8 cellular contexts compared by ENCODE assay signal in the genomic region with DNA sequence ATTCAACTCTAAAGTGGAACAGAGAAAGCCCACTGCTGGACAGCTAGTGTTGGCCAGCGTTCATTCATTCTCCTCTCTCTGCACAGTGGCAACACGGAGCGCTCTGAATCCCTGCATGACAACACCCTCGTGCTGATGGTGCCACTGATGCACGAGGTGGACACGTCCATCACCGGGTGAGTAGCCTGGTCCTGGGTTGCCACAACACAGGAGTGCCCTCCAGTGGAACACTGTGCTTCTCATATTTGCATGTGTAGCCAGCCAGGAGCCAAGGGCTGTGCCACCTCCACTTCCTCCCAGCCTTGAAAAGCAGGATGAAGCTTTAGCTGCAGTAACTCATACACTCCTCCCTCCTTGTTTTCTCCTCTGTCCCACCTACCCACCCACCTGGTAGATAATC.
DNase-seq lines count a peak whose midpoint lies in the region; ATAC-seq and TF ChIP-seq lines count a peak whose summit lies in the region.

No MANE protein-coding gene starts in this region.

- TF ChIP-seq CTCF in RWPE2 (IDR thresholded peaks at IDR 0.05; ENCODE audit: poor library complexity, severe bottlenecking) (peak; percentile 28), gastrocnemius medialis (IDR thresholded peaks at IDR 0.05 in 4 of 5, conservative IDR thresholded peaks at IDR 0.05 in 1 of 5) (peak in 3 of 5 experiments; percentile 19 to 40 (median 35))

- H3K4me3 ChIP-seq in RWPE2 (ENCODE audit: severe bottlenecking) (no peak overlapping the region), gastrocnemius medialis (no peak overlapping the region)

- POLR2A ChIA-PET in HEK293T (lab: Yijun Ruan, JAX) = no interaction called here

- DNase-seq in HEK293T (ENCODE audit: extremely low spot score) (peak; percentile 27), RWPE2 (ENCODE audit: low spot score) (no peak), globus pallidus (ENCODE audit: low spot score) (peak; percentile 21), gastrocnemius medialis (peak in 1 of 2 donors; percentile 27), NCI-H1930 (lab: John Stamatoyannopoulos, UW) (no peak), NAMALWA (ENCODE audit: low spot score) (no peak), iPS-NIHi7 (ENCODE audit: extremely low spot score) (no peak)

- H3K4me1 ChIP-seq in RWPE2 (ENCODE audit: insufficient read depth, poor library complexity, severe bottlenecking) = no peaks in the 10 kb centered on the region
- no peaks in the 10 kb centered on the region for H3K4me1 ChIP-seq in gastrocnemius medialis

- CTCF ChIA-PET in HEK293T (lab: Yijun Ruan, JAX) = no interaction called here

- intact Hi-C loops in gastrocnemius medialis (cut with DNase I; ENCODE audit: low total_unique reads) = no loop called here

- no peak for TF ChIP-seq POLR2A in gastrocnemius medialis (IDR thresholded peaks at IDR 0.05)

- H3K9me3 ChIP-seq in RWPE2 (ENCODE audit: severe bottlenecking) (no peaks in the 10 kb centered on the region), gastrocnemius medialis (no peaks in the 10 kb centered on the region)

- H3K27me3 ChIP-seq in RWPE2 (ENCODE audit: insufficient read depth, poor library complexity, severe bottlenecking) = peaks cover 8% of the 10 kb centered on the region
- no peaks in the 10 kb centered on the region for H3K27me3 ChIP-seq in gastrocnemius medialis

- in situ Hi-C loops in gastrocnemius medialis (cut with MboI; ENCODE audit: low sequenced_read_pairs in 4 of 4) = loop anchor here in 1 of 4 donors (25.0 kb wide), 1 partner anchor 304 kb away; no protein-coding TSS in a partner anchor

- H3K36me3 ChIP-seq in RWPE2 (ENCODE audit: low read depth) (no peaks in the 10 kb centered on the region), gastrocnemius medialis (no peaks in the 10 kb centered on the region)

- ATAC-seq in RWPE2 (ENCODE audit: low read depth) = peak; percentile 62
- peak; percentile 23 to 27 for ATAC-seq in gastrocnemius medialis
- ATAC-seq in GM18907 (IDR thresholded peaks at IDR 0.05; ENCODE audit: unreplicated experiment) = no peak

- H3K27ac ChIP-seq in RWPE2 (ENCODE audit: poor library complexity, severe bottlenecking) = no peak overlapping the region
- no peak overlapping the region for H3K27ac ChIP-seq in gastrocnemius medialis

TF ChIP-seq in HEK293T, 16 proteins besides CTCF, POLR2A, EP300 and RAD21:
- TF ChIP-seq TARDBP (IDR thresholded peaks at IDR 0.05) = no peak
- TF ChIP-seq PKNOX1 (IDR thresholded peaks at IDR 0.05) = peak; percentile 46; the same call in 1 of the 2 replicates
- TF ChIP-seq L3MBTL2 (conservative IDR thresholded peaks at IDR 0.05) = 0 out of 2 replicates have a peak, but pooled peaks have one; percentile 31

Comparison
In these comparisons a context has a peak if more than half of its experiments do, and no peak if none do; other contexts are left out.
1. DNase-seq: peak in HEK293T (single experiment) and globus pallidus (single experiment); none in RWPE2 (single experiment), NCI-H1930 (0 of 2), NAMALWA (single experiment) and iPS-NIHi7 (single experiment).